ENCODE assay signal across 9 cellular contexts in the genomic region with DNA sequence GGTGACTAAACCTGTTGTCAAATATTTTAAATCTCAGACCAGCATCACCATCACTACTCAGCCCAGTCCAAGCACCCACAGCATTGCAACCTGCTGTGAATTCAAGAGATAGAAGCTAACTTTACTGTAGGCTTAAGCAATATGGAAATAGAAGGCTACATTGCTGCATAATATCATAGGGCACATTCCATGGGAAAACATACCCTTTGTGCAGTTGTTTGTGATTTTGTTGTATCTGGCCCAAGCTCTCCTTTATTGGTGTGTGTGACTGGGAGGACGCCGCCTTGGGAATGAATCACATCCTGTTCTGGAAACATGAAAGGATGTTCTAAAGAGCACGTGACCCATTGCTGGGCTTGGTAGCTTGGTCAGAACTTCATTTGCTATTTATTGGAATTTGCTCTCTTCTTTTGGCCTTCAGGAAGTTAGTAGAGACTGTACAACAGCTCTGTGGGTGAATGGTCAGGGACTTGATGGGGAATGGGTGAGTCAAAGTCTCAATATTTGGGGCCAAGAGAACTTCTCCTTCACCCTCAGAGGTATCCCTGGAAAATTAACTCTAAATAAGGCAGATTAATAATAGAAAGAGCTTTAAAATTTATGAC.
A peak's percentile ranks its signal among the peaks of the same experiment; 100 is the strongest.
DNase-seq lines count a peak whose midpoint lies in the region; ATAC-seq and TF ChIP-seq lines count a peak whose summit lies in the region.
"Had no signal": no experiment of that assay in that cellular context is flagged by ENCODE, and none has a peak within 500 bp of the region (broad histone marks: within the 10 kb centered on the region; RNA-seq: fewer than 3 reads in every experiment).

No MANE protein-coding gene starts in this region.

- no peak overlapping the region for H3K4me3 ChIP-seq in trophoblast cell (ENCODE audit: low read depth, low read length)
- H3K4me3 ChIP-seq: thyroid gland had no signal

- DNase-seq in EL (peak; percentile 94), RKO (ENCODE audit: low spot score) (peak; percentile 55), fibroblast of gingiva (ENCODE audit: low read depth) (peak; percentile 69), trophoblast cell (peak; percentile 67 to 82), mesothelial cell of epicardium (ENCODE audit: low spot score in 2 of 2, unreplicated experiment in 2 of 2) (no peak), NOMO-1 treated with DMSO at 0.1 percent for 48 hours (lab: John Stamatoyannopoulos, UW; ENCODE audit: unreplicated experiment) (no peak), GDM1 (lab: John Stamatoyannopoulos, UW) (no peak)
- DNase-seq: thyroid gland had no signal

- H2AFZ ChIP-seq in trophoblast cell (ENCODE audit: insufficient read depth, low read length, poor library complexity): no peak overlapping the region

- no peak overlapping the region for H2AK5ac ChIP-seq in trophoblast cell (ENCODE audit: low read length)

- H3K79me2 ChIP-seq in trophoblast cell (ENCODE audit: control insufficient read depth, insufficient read depth, low read length, poor library complexity): no peaks in the 10 kb centered on the region

- H3K27ac ChIP-seq in trophoblast cell (ENCODE audit: low read depth, low read length): peak overlapping the region; percentile 84
- H3K27ac ChIP-seq: thyroid gland had no signal

- peak overlapping the region; percentile 77 for H2BK5ac ChIP-seq in trophoblast cell (ENCODE audit: low read depth, low read length, poor library complexity)

- H2BK120ac ChIP-seq in trophoblast cell (ENCODE audit: insufficient read depth, low read length, poor library complexity): peak overlapping the region; percentile 49

- H3K4ac ChIP-seq in trophoblast cell (ENCODE audit: low read depth, low read length): no peak overlapping the region

- peak overlapping the region; percentile 31 for H3K4me2 ChIP-seq in trophoblast cell (ENCODE audit: low read length)

- no peaks in the 10 kb centered on the region for H3K27me3 Mint-ChIP-seq in mesothelial cell of epicardium (ENCODE audit: low read depth)

- peaks cover 8% of the 10 kb centered on the region for H3K4me1 Mint-ChIP-seq in mesothelial cell of epicardium

- no peak overlapping the region for H2BK12ac ChIP-seq in trophoblast cell (ENCODE audit: low read length)

- ATAC-seq in HG02571 (IDR thresholded peaks at IDR 0.05; ENCODE audit: unreplicated experiment): no peak

- H3K4me1 ChIP-seq in trophoblast cell (ENCODE audit: control insufficient read depth in 1 of 2, insufficient read depth in 2 of 2, low read length in 2 of 2): peaks cover 8 to 13% of the 10 kb centered on the region in 2 experiments

- H3K27me3 ChIP-seq in trophoblast cell (ENCODE audit: insufficient read depth, low read length): no peaks in the 10 kb centered on the region
- H3K27me3 ChIP-seq: thyroid gland had no signal

- no CpG with 5 or more reads among the region's 3 CpGs for WGBS in trophoblast cell (ENCODE audit: extremely low coverage, insufficient coverage, insufficient read length)

- H3K18ac ChIP-seq in trophoblast cell (ENCODE audit: low read length): no peak overlapping the region

- no peak for TF ChIP-seq CTCF in mesothelial cell of epicardium (IDR thresholded peaks at IDR 0.05; ENCODE audit: unreplicated experiment)

- H3K23ac ChIP-seq in trophoblast cell (ENCODE audit: low read length): no peak overlapping the region

- H3K36me3 ChIP-seq in trophoblast cell (ENCODE audit: control insufficient read depth in 1 of 2, insufficient read depth in 2 of 2, low read length in 2 of 2): no peaks in the 10 kb centered on the region
- H3K36me3 ChIP-seq: thyroid gland had no signal

- no peak overlapping the region for H4K8ac ChIP-seq in trophoblast cell (ENCODE audit: low read depth, low read length)

- H4K91ac ChIP-seq in trophoblast cell (ENCODE audit: low read depth, low read length): peak overlapping the region; percentile 57

- no peak overlapping the region for H3K9ac ChIP-seq in trophoblast cell (ENCODE audit: low read length)

- H3K4me3 Mint-ChIP-seq in mesothelial cell of epicardium: no peak overlapping the region

- H3K27ac Mint-ChIP-seq in mesothelial cell of epicardium: no peak overlapping the region

- no peak overlapping the region for H4K12ac ChIP-seq in trophoblast cell (ENCODE audit: low read depth, low read length)

- H3K14ac ChIP-seq in trophoblast cell (ENCODE audit: low read length): no peak overlapping the region

- H3K9me3 ChIP-seq in trophoblast cell (ENCODE audit: insufficient read depth, low read depth, low read length): no peaks in the 10 kb centered on the region
- H3K9me3 ChIP-seq: thyroid gland had no signal

- peaks cover 19% of the 10 kb centered on the region for H3K79me1 ChIP-seq in trophoblast cell (ENCODE audit: low read length)

- H3K36me3 Mint-ChIP-seq in mesothelial cell of epicardium: no peaks in the 10 kb centered on the region

- no peaks in the 10 kb centered on the region for H3K9me3 Mint-ChIP-seq in mesothelial cell of epicardium

Comparison
In these comparisons a context has a peak if more than half of its experiments do, and no peak if none do; other contexts are left out.
1. DNase-seq: peak in EL (single experiment), RKO (single experiment), fibroblast of gingiva (single experiment) and trophoblast cell (2 of 2); none in mesothelial cell of epicardium (0 of 2), NOMO-1 treated with DMSO at 0.1 percent for 48 hours (single experiment) and GDM1 (single experiment).